8 cellular contexts compared by ENCODE assay signal in the genomic region with DNA sequence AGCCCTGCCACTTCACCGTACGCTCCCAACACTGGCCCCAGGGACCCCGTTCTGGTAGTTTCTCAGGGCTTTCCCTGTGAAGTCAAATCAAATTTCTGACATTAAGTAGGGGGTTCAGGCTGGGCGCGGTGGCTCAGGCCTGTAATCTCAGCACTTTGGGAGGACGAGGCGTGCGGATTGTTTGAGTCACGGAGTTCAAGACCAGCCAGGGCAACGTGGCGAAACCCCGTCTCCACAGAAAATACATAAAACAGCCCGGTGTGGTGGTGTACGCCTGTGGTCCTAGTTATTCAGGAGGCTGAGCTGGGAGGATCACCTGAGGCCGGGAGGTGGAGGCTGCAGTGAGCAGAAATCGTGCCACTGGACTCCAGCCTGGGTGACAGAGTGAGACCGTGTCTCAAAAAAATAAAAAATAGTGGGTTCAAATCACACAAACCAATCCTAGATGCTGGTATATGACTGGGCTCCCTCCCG. TPM values are rescaled to one million over a fixed set of nuclear protein-coding genes. Genes with fewer than 3 reads are reported as not detected.
A peak's percentile ranks its signal among the peaks of the same experiment; 100 is the strongest.
DNase-seq lines count a peak whose midpoint lies in the region; ATAC-seq and TF ChIP-seq lines count a peak whose summit lies in the region.

No MANE protein-coding gene starts in this region.

- H3K36me3 ChIP-seq in SK-N-MC (ENCODE audit: insufficient read depth, low read length) (no peaks in the 10 kb centered on the region), mammary epithelial cell (ENCODE audit: insufficient read depth, low read length) (no peaks in the 10 kb centered on the region), testis (ENCODE audit: low read depth, missing control alignments) (no peaks in the 10 kb centered on the region)

- in situ Hi-C loops in mammary epithelial cell (cut with MboI; ENCODE audit: low sequenced_read_pairs in 2 of 2): no loop called here

- DNase-seq in GM20000 (ENCODE audit: low spot score) (peak; percentile 40), SK-N-MC (ENCODE audit: low read depth, low spot score) (no peak), mammary epithelial cell (no peak), testis (no peak), NAMALWA (ENCODE audit: low spot score) (no peak), mucosa of gallbladder (ENCODE audit: low spot score) (no peak)

- H3K4me1 ChIP-seq in mammary epithelial cell (ENCODE audit: insufficient read depth, low read length) (peaks cover 18% of the 10 kb centered on the region), mononuclear cell (ENCODE audit: insufficient read depth, low read length) (peaks cover 55% of the 10 kb centered on the region), testis (peaks cover 38% of the 10 kb centered on the region)

- intact Hi-C loops in mammary epithelial cell (cut with micrococcal nuclease): loop anchor here (1.0 to 2.0 kb wide), 2 partner anchors 8 to 79 kb away; a partner anchor contains a TSS
- intact Hi-C loops in testis (cut with DNase I; ENCODE audit: low total_unique reads): no loop called here

- TF ChIP-seq CTCF in GM20000 (IDR thresholded peaks at IDR 0.05; ENCODE audit: extremely low read depth, missing control alignments): no peak
- TF ChIP-seq CTCF in mammary epithelial cell (conservative IDR thresholded peaks at IDR 0.05 in 1 of 2, IDR thresholded peaks at IDR 0.05 in 1 of 2; ENCODE audit: extremely low read depth in 1 of 2, insufficient read depth in 1 of 2, low read depth in 1 of 2, low read length in 2 of 2): no peak
- no peak for TF ChIP-seq CTCF in testis (IDR thresholded peaks at IDR 0.05)

- H3K4me2 ChIP-seq in mammary epithelial cell (ENCODE audit: insufficient read depth, low read depth, low read length): peak overlapping the region; percentile 90

- peaks cover 14% of the 10 kb centered on the region for H3K79me2 ChIP-seq in mammary epithelial cell (ENCODE audit: insufficient read depth, low read length)

- peak overlapping the region; percentile 97 for H2AFZ ChIP-seq in mammary epithelial cell (ENCODE audit: low read depth, low read length)

- H3K9me3 ChIP-seq in SK-N-MC (ENCODE audit: low read depth, low read length): no peaks in the 10 kb centered on the region
- H3K9me3 ChIP-seq in mammary epithelial cell (replicated peaks; ENCODE audit: insufficient read depth, low read length): no peaks in the 10 kb centered on the region
- H3K9me3 ChIP-seq in mononuclear cell (ENCODE audit: low read depth, low read length): no peaks in the 10 kb centered on the region
- H3K9me3 ChIP-seq in testis: no peaks in the 10 kb centered on the region

- peak overlapping the region; percentile 90 for H3K4me3 ChIP-seq in SK-N-MC
- peak overlapping the region; percentile 87 to 98 (median 98) for H3K4me3 ChIP-seq in mammary epithelial cell (replicated peaks in 1 of 3; ENCODE audit: insufficient read depth in 1 of 3, low read depth in 2 of 3, low read length in 3 of 3)
- H3K4me3 ChIP-seq in mononuclear cell (ENCODE audit: low read length): peak overlapping the region; percentile 100
- peak overlapping the region; percentile 60 to 74 for H3K4me3 ChIP-seq in testis

- dilution Hi-C loops in mammary epithelial cell (cut with HindIII; ENCODE audit: low sequenced_read_pairs): loop anchor here (5.0 kb wide), 1 partner anchor 37 kb away; no protein-coding TSS in a partner anchor

- TF ChIP-seq POLR2A in testis (IDR thresholded peaks at IDR 0.05): no peak

- CTCF ChIA-PET in mammary epithelial cell (lab: Charles Lee; ENCODE audit: low non-redundant PET): no interaction called here

- ATAC-seq in HG03354 (IDR thresholded peaks at IDR 0.05; ENCODE audit: poor library complexity, severe bottlenecking, unreplicated experiment): no peak

- TSS peak; percentile 37 for BruUV-seq in mammary epithelial cell (replicated peaks; lab: Mats Ljungman, UMichigan)

- H3K27ac ChIP-seq in SK-N-MC (peak overlapping the region; percentile 49; the same call in 1 of the 2 replicates), mammary epithelial cell (ENCODE audit: insufficient read depth, low read depth, low read length) (peak overlapping the region; percentile 73), testis (peak overlapping the region; percentile 76 to 89)

- H3K9ac ChIP-seq in SK-N-MC (ENCODE audit: insufficient read length) (peak overlapping the region; percentile 96), mammary epithelial cell (ENCODE audit: insufficient read depth, low read length) (peak overlapping the region; percentile 83)

- no peaks in the 10 kb centered on the region for H3K27me3 ChIP-seq in mammary epithelial cell (ENCODE audit: insufficient read depth, low read length)
- H3K27me3 ChIP-seq in mononuclear cell (ENCODE audit: insufficient read depth, low read length): no peaks in the 10 kb centered on the region
- no peaks in the 10 kb centered on the region for H3K27me3 ChIP-seq in testis

- WGBS in mammary epithelial cell (ENCODE audit: low coverage, missing lambda C conversion rate): 73% methylated on average over 15 of the region's 18 CpGs
- WGBS in testis, 2 donors: 25 to 43% methylated on average over 15 to 18 of the region's 18 CpGs

- H4K20me1 ChIP-seq in mammary epithelial cell (ENCODE audit: insufficient read depth, low read length): no peaks in the 10 kb centered on the region

RNA-seq across cellular contexts. Expression of a gene that starts 0.6 kb away (rescaled TPM):
- total RNA-seq in mammary epithelial cell (10 to 100 TPM; 21.8 to 38.3 TPM), mononuclear cell (32.4 TPM), testis (10 to 100 TPM; 61.1 to 88.2 TPM), mucosa of gallbladder (114 TPM)
- polyA plus RNA-seq in mammary epithelial cell (30.3 TPM), testis (ENCODE audit: insufficient read depth, low read depth, low replicate concordance) (46.3 TPM)
- 21.6 TPM for polyA minus RNA-seq in mammary epithelial cell

RNA-seq across cellular contexts. Expression of a gene that starts 8.6 kb away (rescaled TPM):
- total RNA-seq in mammary epithelial cell: 10 to 100 TPM; 25.0 to 31.5 TPM
- polyA plus RNA-seq in mammary epithelial cell: 45.0 TPM
- polyA minus RNA-seq in mammary epithelial cell: 31.3 TPM
- 48.7 TPM for total RNA-seq in mononuclear cell
- 100 to 1,000 TPM; 115 to 130 TPM for total RNA-seq in testis
- 161 TPM for polyA plus RNA-seq in testis (ENCODE audit: insufficient read depth, low read depth, low replicate concordance)
- 80.0 TPM for total RNA-seq in mucosa of gallbladder

RNA-seq across cellular contexts. Expression of a gene that starts 31.5 kb away (rescaled TPM):
- total RNA-seq in mammary epithelial cell (10 to 100 TPM; 18.5 to 25.6 TPM), mononuclear cell (11.9 TPM), testis (10 to 100 TPM; 28.9 to 37.4 TPM), mucosa of gallbladder (45.6 TPM)
- polyA plus RNA-seq in mammary epithelial cell (26.1 TPM), testis (ENCODE audit: insufficient read depth, low read depth, low replicate concordance) (19.6 TPM)
- 19.0 TPM for polyA minus RNA-seq in mammary epithelial cell

RNA-seq across cellular contexts. Expression of a gene that starts 31.8 kb away (rescaled TPM):
- total RNA-seq in mammary epithelial cell: 10 to 100 TPM in 1 of 2 donors, 1 to 10 TPM in 1; 6.3 to 13.0 TPM
- 8.0 TPM for polyA plus RNA-seq in mammary epithelial cell
- polyA minus RNA-seq in mammary epithelial cell: 3.8 TPM
- 16.0 TPM for total RNA-seq in mononuclear cell
- total RNA-seq in testis: 10 to 100 TPM; 90.9 to 95.3 TPM
- polyA plus RNA-seq in testis (ENCODE audit: insufficient read depth, low read depth, low replicate concordance): 24.4 TPM
- 55.1 TPM for total RNA-seq in mucosa of gallbladder
